In the genomic region with DNA sequence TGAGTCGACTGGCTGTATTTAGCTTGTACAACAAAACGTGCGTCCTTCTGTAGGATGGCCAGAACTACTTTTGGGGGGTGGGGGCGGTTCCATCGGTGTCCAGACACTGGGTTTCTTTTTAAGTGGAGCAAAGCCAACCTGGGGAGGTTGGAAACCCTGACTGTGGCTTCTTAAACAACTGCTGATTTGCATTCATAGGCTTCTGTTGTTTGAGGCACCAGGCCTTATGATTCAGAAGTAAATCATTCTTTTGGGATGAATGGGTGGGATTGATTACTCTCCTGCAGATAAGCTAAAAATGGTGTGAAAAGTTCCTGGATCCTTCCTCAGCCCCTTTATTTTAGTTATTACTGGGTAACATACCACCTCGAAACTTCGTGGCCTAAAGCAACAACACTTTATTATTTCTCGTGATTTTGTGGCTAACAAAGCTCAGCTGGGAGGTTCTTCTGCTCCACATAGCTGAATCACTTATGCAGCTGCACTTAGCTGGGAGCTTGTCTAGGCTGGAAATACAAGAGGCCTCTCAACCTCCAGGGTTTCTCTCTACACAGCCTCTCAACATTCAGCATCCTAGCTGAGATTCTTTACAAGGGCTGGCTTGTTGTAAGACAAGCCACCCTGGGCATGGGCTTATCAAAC, we compare ENCODE assay signal across 24 cellular contexts. TPM values are rescaled to one million over a fixed set of nuclear protein-coding genes. Genes with fewer than 3 reads are reported as not detected.
DNase-seq lines count a peak whose midpoint lies in the region; ATAC-seq and TF ChIP-seq lines count a peak whose summit lies in the region.
"Had no signal": no experiment of that assay in that cellular context is flagged by ENCODE, and none has a peak within 500 bp of the region (broad histone marks: within the 10 kb centered on the region; RNA-seq: fewer than 3 reads in every experiment).

No MANE protein-coding gene starts in this region.

- H3K9me3 ChIP-seq in HEK293 (ENCODE audit: control insufficient read depth, insufficient read depth, low read depth, low read length) (no peaks in the 10 kb centered on the region), heart left ventricle (peaks cover 0 to 10% (median 0%) of the 10 kb centered on the region in 12 donors), lower lobe of right lung (no peaks in the 10 kb centered on the region)
- H3K9me3 ChIP-seq: A549, SJSA1 had no signal

- peaks cover 0 to 17% (median 0%) of the 10 kb centered on the region in 9 donors for H3K27me3 ChIP-seq in heart left ventricle
- peaks cover 4% of the 10 kb centered on the region for H3K27me3 ChIP-seq in lower lobe of right lung (ENCODE audit: low read depth)

- ATAC-seq in heart left ventricle: no peak
- ATAC-seq in lower lobe of right lung: no peak
- ATAC-seq in GM21528 (IDR thresholded peaks at IDR 0.05; ENCODE audit: low FRiP score, unreplicated experiment): no peak
- ATAC-seq: A549; CD8-positive, alpha-beta T cell; HCT116 had no signal

- no peak for TF ChIP-seq POLR2A in heart left ventricle (IDR thresholded peaks at IDR 0.05)

- DNase-seq in COLO829 (ENCODE audit: low spot score) (peak; percentile 47), coronary artery (ENCODE audit: low spot score) (peak; percentile 7), posterior vena cava (ENCODE audit: low spot score) (peak; percentile 66), heart left ventricle (no peak), lower lobe of right lung (no peak)
- DNase-seq: AML-193, Karpas-422, NCI-H1092 treated with DMSO at 0.1 percent for 48 hours, NCI-H1436 treated with DMSO at 0.1 percent for 48 hours, NCI-H187 treated with DMSO at 0.1 percent for 48 hours, NCI-H524 treated with DMSO at 0.1 percent for 48 hours, NCI-H774, PC-9, Right ventricle myocardium superior had no signal

- intact Hi-C loops in posterior vena cava (cut with DNase I) (loop anchor here in 1 of 2 donors (5.0 kb wide), 1 partner anchor 318 kb away; no protein-coding TSS in a partner anchor), heart left ventricle (cut with DNase I) (loop anchor here in 1 of 10 donors (10.0 kb wide), 1 partner anchor 260 kb away; no protein-coding TSS in a partner anchor), lower lobe of right lung (cut with DNase I) (no loop called here)

- CTCF ChIA-PET in HEK293 (lab: Yijun Ruan, JAX): interaction anchor here (1.0 to 1.1 kb wide), 2 partner anchors 31 to 655 kb away, joined by 3 read pairs; no protein-coding TSS in a partner anchor

- POLR2A ChIA-PET in HEK293 (lab: Yijun Ruan, JAX): interaction anchor here (0.6 kb wide), 1 partner anchor 19 kb away, joined by 4 read pairs; no protein-coding TSS in a partner anchor

- H3K4me1 ChIP-seq in HEK293 (ENCODE audit: control insufficient read depth, insufficient read depth, low read length): no peaks in the 10 kb centered on the region
- no peaks in the 10 kb centered on the region for H3K4me1 ChIP-seq in heart left ventricle
- no peaks in the 10 kb centered on the region for H3K4me1 ChIP-seq in lower lobe of right lung
- H3K4me1 ChIP-seq: A549, SJSA1 had no signal

- H3K27ac ChIP-seq in HEK293 (ENCODE audit: extremely low read depth, low read depth, low read length) (no peak overlapping the region), coronary artery (no peak overlapping the region), heart left ventricle (no peak overlapping the region), lower lobe of right lung (no peak overlapping the region)
- H3K27ac ChIP-seq: A549, C4-2B, HL-60, PC-9, SJSA1 had no signal

- WGBS in heart left ventricle, 4 donors: 93 to 96% (median 96%) methylated on average over 8 of the region's 8 CpGs

- no peaks in the 10 kb centered on the region for H3K36me3 ChIP-seq in HEK293 (ENCODE audit: control insufficient read depth in 2 of 2, insufficient read depth in 1 of 2, low read length in 2 of 2)
- no peaks in the 10 kb centered on the region for H3K36me3 ChIP-seq in heart left ventricle
- H3K36me3 ChIP-seq in lower lobe of right lung: no peaks in the 10 kb centered on the region
- H3K36me3 ChIP-seq: SJSA1 had no signal

- TF ChIP-seq CTCF in HEK293 (tag by site-specific recombination; IDR thresholded peaks at IDR 0.05): no peak
- TF ChIP-seq CTCF in coronary artery (IDR thresholded peaks at IDR 0.05): no peak
- no peak for TF ChIP-seq CTCF in heart left ventricle (IDR thresholded peaks at IDR 0.05)
- TF ChIP-seq CTCF in lower lobe of right lung (IDR thresholded peaks at IDR 0.05): no peak

- H3K4me3 ChIP-seq in HEK293 (ENCODE audit: low read depth, low read length) (no peak overlapping the region), coronary artery (no peak overlapping the region), heart left ventricle (no peak overlapping the region), lower lobe of right lung (no peak overlapping the region)
- H3K4me3 ChIP-seq: A549, PC-9, SJSA1 had no signal

TF ChIP-seq in HEK293, 187 proteins besides CTCF, POLR2A, EP300 and RAD21:
- no peak for TF ChIP-seq SP3 (tag by site-specific recombination; IDR thresholded peaks at IDR 0.05)
- TF ChIP-seq SETDB1 (IDR thresholded peaks at IDR 0.05; ENCODE audit: insufficient read length, low read length): peak; percentile 40

RNA-seq across cellular contexts. Expression of gene SMIM32, which starts 12.2 kb away (rescaled TPM):
- total RNA-seq in posterior vena cava (not detected), heart left ventricle (not detected), lower lobe of right lung (not detected)
- not detected for polyA plus RNA-seq in heart left ventricle
- total RNA-seq: CD8-positive, alpha-beta T cell; H4; PC-9; Right ventricle myocardium superior; RPMI7951; SJSA1 had no signal
- polyA plus RNA-seq: A549 had no signal

Comparison
In these comparisons a context has a peak if more than half of its experiments do, and no peak if none do; other contexts are left out.
1. DNase-seq: peak in COLO829 (single experiment), coronary artery (single experiment) and posterior vena cava (single experiment); none in heart left ventricle (0 of 5) and lower lobe of right lung (single experiment).